35 cellular contexts compared by ENCODE assay signal in genomic region chr18:1680108-1680507, GRCh38.
"Had no signal": no experiment of that assay in that cellular context is flagged by ENCODE, and none has a peak within 500 bp of the region (broad histone marks: within the 10 kb centered on the region; RNA-seq: fewer than 3 reads in every experiment).

No MANE protein-coding gene starts in this region.

- H3K4me2 ChIP-seq: KMS-11 had no signal

- H3K27ac ChIP-seq: KMS-11 had no signal

- H3K27me3 ChIP-seq: MG63 had no signal

- DNase-seq: Karpas-422, Kasumi-1, MG63, MM.1S, MV-4-11, NCI-H1048, NCI-H1092, NCI-H1092 treated with DMSO at 0.1 percent for 48 hours, NCI-H1105, NCI-H1105 treated with DMSO at 0.1 percent for 48 hours, NCI-H1417, NCI-H1417 treated with DMSO at 0.1 percent for 48 hours, NCI-H1436, NCI-H1436 treated with DMSO at 0.1 percent for 48 hours, NCI-H146, NCI-H1694, NCI-H1694 treated with DMSO at 0.1 percent for 48 hours, NCI-H187, NCI-H187 treated with DMSO at 0.1 percent for 48 hours, NCI-H1930, NCI-H2029, NCI-H2029 treated with DMSO at 0.1 percent for 48 hours, NCI-H2081, NCI-H2081 treated with DMSO at 0.1 percent for 48 hours, NCI-H2107, NCI-H2171, NCI-H2171 treated with DMSO at 0.1 percent for 48 hours, NCI-H2227 treated with DMSO at 0.1 percent for 48 hours, NCI-H226, NCI-H345, NCI-H446, NCI-H446 treated with DMSO at 0.1 percent for 48 hours, NCI-H510A, NCI-H510A treated with DMSO at 0.1 percent for 48 hours had no signal

- H3K9ac ChIP-seq: KMS-11 had no signal

- H3K36me3 ChIP-seq: MG63 had no signal

- H3K4me3 ChIP-seq: MG63 had no signal

- H3K9me3 ChIP-seq: MG63 had no signal
